Comparison of ENCODE assay signal across 1 cellular context in the genomic region with DNA sequence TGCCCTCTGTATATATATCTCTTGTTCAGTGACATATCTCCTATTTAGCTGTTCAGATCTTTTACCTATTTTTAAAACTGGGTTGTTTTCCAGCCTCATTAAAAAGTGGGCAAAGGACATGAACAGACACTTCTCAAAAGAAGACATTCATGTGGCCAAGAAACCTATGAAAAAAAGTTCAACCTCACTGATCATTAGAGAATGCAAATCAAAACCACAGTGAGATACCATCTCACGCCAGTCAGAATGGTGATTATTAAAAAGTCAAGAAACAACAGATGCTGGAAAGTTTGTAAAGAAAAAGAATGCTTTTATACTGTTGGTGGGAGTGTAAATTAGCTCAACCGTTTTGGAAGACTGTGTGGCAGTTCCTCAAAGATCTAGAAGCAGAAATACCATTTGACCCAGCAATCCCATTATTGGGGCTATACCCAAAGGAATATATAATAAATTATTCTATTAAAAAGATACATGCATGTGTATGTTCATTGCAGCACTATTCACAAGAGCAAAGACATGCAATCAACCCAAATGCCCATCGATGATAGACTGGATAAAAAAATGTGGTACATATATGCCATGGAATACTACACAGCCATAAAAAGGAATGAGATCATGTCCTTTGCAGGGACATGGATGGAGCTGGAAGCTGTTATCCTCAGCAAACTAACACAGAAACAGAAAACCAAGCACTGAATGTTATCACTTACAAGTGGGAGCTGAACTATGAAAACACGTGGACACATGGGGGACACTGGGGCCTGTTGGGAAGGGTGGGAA.
TF ChIP-seq lines count a peak whose summit lies in the region.

No MANE protein-coding gene starts in this region.

TF ChIP-seq in GM12878, 131 proteins besides CTCF, POLR2A, EP300 and RAD21 (continued from another document):
- TF ChIP-seq DPF2 (IDR thresholded peaks at IDR 0.05) = peak; percentile 65; the same call in 1 of the 2 replicates
- peak; percentile 47; the same call in 1 of the 2 replicates for TF ChIP-seq BCL11A (IDR thresholded peaks at IDR 0.05; ENCODE audit: low read depth, low read length)
- TF ChIP-seq POU2F2 (IDR thresholded peaks at IDR 0.05; ENCODE audit: borderline replicate concordance, low read depth, low read length) = peak; percentile 43; the same call in 1 of the 3 replicates
- 0 out of 2 replicates have a peak, but pooled peaks have one; percentile 33 for TF ChIP-seq ATF7 (IDR thresholded peaks at IDR 0.05; ENCODE audit: low read depth)
- TF ChIP-seq, protein P1, sequence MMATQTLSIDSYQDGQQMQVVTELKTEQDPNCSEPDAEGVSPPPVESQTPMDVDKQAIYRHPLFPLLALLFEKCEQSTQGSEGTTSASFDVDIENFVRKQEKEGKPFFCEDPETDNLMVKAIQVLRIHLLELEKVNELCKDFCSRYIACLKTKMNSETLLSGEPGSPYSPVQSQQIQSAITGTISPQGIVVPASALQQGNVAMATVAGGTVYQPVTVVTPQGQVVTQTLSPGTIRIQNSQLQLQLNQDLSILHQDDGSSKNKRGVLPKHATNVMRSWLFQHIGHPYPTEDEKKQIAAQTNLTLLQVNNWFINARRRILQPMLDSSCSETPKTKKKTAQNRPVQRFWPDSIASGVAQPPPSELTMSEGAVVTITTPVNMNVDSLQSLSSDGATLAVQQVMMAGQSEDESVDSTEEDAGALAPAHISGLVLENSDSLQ (IDR thresholded peaks at IDR 0.05) = peak; percentile 43; the same call in 1 of the 2 replicates
